ENCODE assay signal across 3 cellular contexts in genomic region chr12:100219328-100220109, GRCh38.
TF ChIP-seq lines count a peak whose summit lies in the region.

No MANE protein-coding gene starts in this region.

TF ChIP-seq in HEK293, 187 proteins besides CTCF, POLR2A, EP300 and RAD21 (continues in another document):
- TF ChIP-seq HIC1 (tag by site-specific recombination; IDR thresholded peaks at IDR 0.05) (0 out of 2 replicates have a peak, but pooled peaks have one; percentile 14), IKZF3 (tag by site-specific recombination; IDR thresholded peaks at IDR 0.05) (peak; percentile 82), MZF1 (tag by site-specific recombination; IDR thresholded peaks at IDR 0.05; ENCODE audit: borderline replicate concordance) (peak; percentile 89), KLF10 (tag by site-specific recombination; IDR thresholded peaks at IDR 0.05) (0 out of 2 replicates have a peak, but pooled peaks have one; percentile 22), ZNF571 (tag by site-specific recombination; IDR thresholded peaks at IDR 0.05) (no peak), ZNF404 (tag by site-specific recombination; IDR thresholded peaks at IDR 0.05) (no peak), ZNF664 (tag by site-specific recombination; IDR thresholded peaks at IDR 0.05) (no peak; the same call in 1 of the 2 replicates), ZNF843 (tag by site-specific recombination; IDR thresholded peaks at IDR 0.05) (peak; percentile 86), ZNF501 (tag by site-specific recombination; IDR thresholded peaks at IDR 0.05) (no peak), ZFP41 (tag by site-specific recombination; IDR thresholded peaks at IDR 0.05; ENCODE audit: borderline replicate concordance) (no peak), ZXDB (tag by site-specific recombination; IDR thresholded peaks at IDR 0.05) (peak; percentile 64), ZNF621 (tag by site-specific recombination; IDR thresholded peaks at IDR 0.05) (no peak), BCL11A (tag by site-specific recombination; IDR thresholded peaks at IDR 0.05; ENCODE audit: low read depth) (0 out of 2 replicates have a peak, but pooled peaks have one; percentile 33), ZBTB48 (tag by site-specific recombination; IDR thresholded peaks at IDR 0.05) (no peak), BCL11B (tag by site-specific recombination; IDR thresholded peaks at IDR 0.05; ENCODE audit: low read depth) (peak; percentile 59; the same call in 1 of the 2 replicates), ZNF18 (tag by site-specific recombination; IDR thresholded peaks at IDR 0.05) (0 out of 2 replicates have a peak, but pooled peaks have one; percentile 13)
- TF ChIP-seq, protein P1, sequence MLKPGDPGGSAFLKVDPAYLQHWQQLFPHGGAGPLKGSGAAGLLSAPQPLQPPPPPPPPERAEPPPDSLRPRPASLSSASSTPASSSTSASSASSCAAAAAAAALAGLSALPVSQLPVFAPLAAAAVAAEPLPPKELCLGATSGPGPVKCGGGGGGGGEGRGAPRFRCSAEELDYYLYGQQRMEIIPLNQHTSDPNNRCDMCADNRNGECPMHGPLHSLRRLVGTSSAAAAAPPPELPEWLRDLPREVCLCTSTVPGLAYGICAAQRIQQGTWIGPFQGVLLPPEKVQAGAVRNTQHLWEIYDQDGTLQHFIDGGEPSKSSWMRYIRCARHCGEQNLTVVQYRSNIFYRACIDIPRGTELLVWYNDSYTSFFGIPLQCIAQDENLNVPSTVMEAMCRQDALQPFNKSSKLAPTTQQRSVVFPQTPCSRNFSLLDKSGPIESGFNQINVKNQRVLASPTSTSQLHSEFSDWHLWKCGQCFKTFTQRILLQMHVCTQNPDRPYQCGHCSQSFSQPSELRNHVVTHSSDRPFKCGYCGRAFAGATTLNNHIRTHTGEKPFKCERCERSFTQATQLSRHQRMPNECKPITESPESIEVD (tag by site-specific recombination; IDR thresholded peaks at IDR 0.05) = peak; percentile 93

TF ChIP-seq in HepG2, 621 proteins besides CTCF, POLR2A, EP300 and RAD21:
- TF ChIP-seq ZNF878 (CRISPR knock-in tag; IDR thresholded peaks at IDR 0.05) (no peak), ISL2 (CRISPR knock-in tag; IDR thresholded peaks at IDR 0.05) (peak; percentile 29; the same call in 1 of the 2 replicates), ZNF282 (IDR thresholded peaks at IDR 0.05; ENCODE audit: partially characterized antibody) (no peak), ZNF724P (CRISPR knock-in tag; IDR thresholded peaks at IDR 0.05; ENCODE audit: borderline replicate concordance) (no peak), ZKSCAN8 (CRISPR knock-in tag; IDR thresholded peaks at IDR 0.05; ENCODE audit: borderline replicate concordance) (no peak), CEBPG (CRISPR knock-in tag; IDR thresholded peaks at IDR 0.05) (peak; percentile 76), CEBPB (IDR thresholded peaks at IDR 0.05; ENCODE audit: borderline replicate concordance, low read depth, low read length) (peak; percentile 83), ZNF83 (CRISPR knock-in tag; IDR thresholded peaks at IDR 0.05; ENCODE audit: borderline replicate concordance) (no peak)

TF ChIP-seq in SK-N-SH, 30 proteins besides CTCF, POLR2A, EP300 and RAD21:
- TF ChIP-seq POLR2AphosphoS5 (IDR thresholded peaks at IDR 0.05; ENCODE audit: low read depth, low read length) (no peak), FOXJ3 (CRISPR knock-in tag; IDR thresholded peaks at IDR 0.05) (no peak), SMC3 (IDR thresholded peaks at IDR 0.05; ENCODE audit: low read depth, low read length) (no peak), CHD2 (IDR thresholded peaks at IDR 0.05; ENCODE audit: low read length, partially characterized antibody) (no peak), SIN3A (IDR thresholded peaks at IDR 0.05; ENCODE audit: borderline replicate concordance, low read depth, low read length) (no peak), EZH2phosphoT487 (IDR thresholded peaks at IDR 0.05; ENCODE audit: borderline replicate concordance, low read depth) (no peak), GABPA (IDR thresholded peaks at IDR 0.05; ENCODE audit: low read depth) (no peak), TCF12 (IDR thresholded peaks at IDR 0.05) (no peak), RFX5 (IDR thresholded peaks at IDR 0.05; ENCODE audit: low read length) (no peak), RXRA (IDR thresholded peaks at IDR 0.05; ENCODE audit: borderline replicate concordance, low read depth) (no peak), MEF2A (IDR thresholded peaks at IDR 0.05; ENCODE audit: borderline replicate concordance, low read depth) (no peak), YY1 (IDR thresholded peaks at IDR 0.05; ENCODE audit: low read depth) (no peak), ELF1 (IDR thresholded peaks at IDR 0.05) (no peak), RCOR1 (IDR thresholded peaks at IDR 0.05; ENCODE audit: low read length) (no peak), TEAD4 (IDR thresholded peaks at IDR 0.05; ENCODE audit: borderline replicate concordance, insufficient read depth) (no peak)
- TF ChIP-seq, protein P2, sequence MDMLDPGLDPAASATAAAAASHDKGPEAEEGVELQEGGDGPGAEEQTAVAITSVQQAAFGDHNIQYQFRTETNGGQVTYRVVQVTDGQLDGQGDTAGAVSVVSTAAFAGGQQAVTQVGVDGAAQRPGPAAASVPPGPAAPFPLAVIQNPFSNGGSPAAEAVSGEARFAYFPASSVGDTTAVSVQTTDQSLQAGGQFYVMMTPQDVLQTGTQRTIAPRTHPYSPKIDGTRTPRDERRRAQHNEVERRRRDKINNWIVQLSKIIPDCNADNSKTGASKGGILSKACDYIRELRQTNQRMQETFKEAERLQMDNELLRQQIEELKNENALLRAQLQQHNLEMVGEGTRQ (IDR thresholded peaks at IDR 0.05; ENCODE audit: borderline replicate concordance, low read depth, low read length) = no peak
- TF ChIP-seq, protein P3, sequence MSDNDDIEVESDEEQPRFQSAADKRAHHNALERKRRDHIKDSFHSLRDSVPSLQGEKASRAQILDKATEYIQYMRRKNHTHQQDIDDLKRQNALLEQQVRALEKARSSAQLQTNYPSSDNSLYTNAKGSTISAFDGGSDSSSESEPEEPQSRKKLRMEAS (IDR thresholded peaks at IDR 0.05; ENCODE audit: low read depth) = no peak
- TF ChIP-seq, protein P4, sequence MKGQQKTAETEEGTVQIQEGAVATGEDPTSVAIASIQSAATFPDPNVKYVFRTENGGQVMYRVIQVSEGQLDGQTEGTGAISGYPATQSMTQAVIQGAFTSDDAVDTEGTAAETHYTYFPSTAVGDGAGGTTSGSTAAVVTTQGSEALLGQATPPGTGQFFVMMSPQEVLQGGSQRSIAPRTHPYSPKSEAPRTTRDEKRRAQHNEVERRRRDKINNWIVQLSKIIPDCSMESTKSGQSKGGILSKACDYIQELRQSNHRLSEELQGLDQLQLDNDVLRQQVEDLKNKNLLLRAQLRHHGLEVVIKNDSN (IDR thresholded peaks at IDR 0.05; ENCODE audit: borderline replicate concordance, low read depth) = no peak
